Comparison of ENCODE assay signal across 8 cellular contexts in the genomic region with DNA sequence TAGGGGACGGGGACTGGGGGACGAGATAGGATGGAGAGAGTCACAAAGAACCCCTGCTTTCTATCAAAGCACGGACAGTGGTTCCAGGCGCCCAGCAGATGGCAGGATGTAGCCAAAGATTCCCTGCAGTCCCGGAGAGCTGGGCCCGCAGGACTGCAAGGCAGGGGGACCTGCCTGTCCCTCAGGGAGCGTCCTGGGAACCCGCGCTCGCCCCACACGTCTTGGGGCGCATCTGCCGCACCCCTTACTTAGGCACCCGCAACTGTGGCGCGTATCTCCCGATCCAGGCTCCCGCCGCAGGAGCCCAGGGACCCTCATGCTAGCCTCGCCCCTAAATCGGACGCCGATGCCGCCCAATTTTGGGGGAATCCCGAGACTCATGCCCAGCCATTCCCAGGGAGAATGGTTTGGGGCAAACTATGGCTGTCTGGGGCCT. TPM values are rescaled to one million over a fixed set of nuclear protein-coding genes. Genes with fewer than 3 reads are reported as not detected.
DNase-seq lines count a peak whose midpoint lies in the region; ATAC-seq, FAIRE-seq and TF ChIP-seq lines count a peak whose summit lies in the region.

No MANE protein-coding gene starts in this region.

- H3K27me3 Mint-ChIP-seq in nephron (ENCODE audit: low read depth), result peaks cover 58% of the 10 kb centered on the region

- H3K4me1 ChIP-seq in gastroesophageal sphincter (peaks cover 0 to 29% (median 0%) of the 10 kb centered on the region in 3 donors), aorta (ENCODE audit: control insufficient read depth in 1 of 2, insufficient read depth in 2 of 2, low read length in 2 of 2) (no peaks in the 10 kb centered on the region)

- H3K36me3 ChIP-seq in gastroesophageal sphincter (no peaks in the 10 kb centered on the region), aorta (ENCODE audit: control insufficient read depth in 1 of 2, insufficient read depth in 2 of 2, low read length in 1 of 2) (no peaks in the 10 kb centered on the region)

- peak overlapping the region in 2 of 4 donors; percentile 54 to 73 for H3K27ac ChIP-seq in gastroesophageal sphincter
- H3K27ac ChIP-seq in aorta (ENCODE audit: low read depth in 1 of 2, low read length in 2 of 2), result no peak overlapping the region

- intact Hi-C loops in aorta (cut with DNase I), result loop anchor here in 1 of 2 donors (2.0 kb wide), 1 partner anchor 98 kb away; no protein-coding TSS in a partner anchor

- H3K27me3 ChIP-seq in gastroesophageal sphincter (no peaks in the 10 kb centered on the region), aorta (ENCODE audit: control insufficient read depth in 1 of 2, insufficient read depth in 2 of 2, low read length in 1 of 2) (no peaks in the 10 kb centered on the region)

- DNase-seq in CD1c-positive myeloid dendritic cell (ENCODE audit: extremely low spot score), result peak; percentile 70
- DNase-seq in GM19239 (ENCODE audit: insufficient read length, low spot score), result peak; percentile 39
- peak; percentile 4 for DNase-seq in NCI-H2107 (lab: John Stamatoyannopoulos, UW)
- DNase-seq in activated T-cell treated with anti-CD3 and anti-CD28 coated beads, Interleukin-2, amount 50 U/mL, for 48 hours, result peak; percentile 39 to 46
- DNase-seq in aorta, result peak; percentile 87

- TF ChIP-seq EP300 in gastroesophageal sphincter (IDR thresholded peaks at IDR 0.05), result no peak

- H3K9me3 ChIP-seq in gastroesophageal sphincter, result no peaks in the 10 kb centered on the region
- H3K9me3 ChIP-seq in aorta (ENCODE audit: control insufficient read depth, low read length), result no peaks in the 10 kb centered on the region

- TF ChIP-seq CTCF in gastroesophageal sphincter (IDR thresholded peaks at IDR 0.05) (peak; percentile 38 to 85 (median 62)), nephron (IDR thresholded peaks at IDR 0.05; ENCODE audit: unreplicated experiment in 3 of 3) (peak; percentile 76 to 78 (median 77))

- no peaks in the 10 kb centered on the region for H3K9me3 Mint-ChIP-seq in nephron

- no peak for TF ChIP-seq POLR2A in gastroesophageal sphincter (IDR thresholded peaks at IDR 0.05)

- no peaks in the 10 kb centered on the region for H3K36me3 Mint-ChIP-seq in nephron (ENCODE audit: low read depth)

- H3K4me1 Mint-ChIP-seq in nephron, result peaks cover 8% of the 10 kb centered on the region

- ATAC-seq in gastroesophageal sphincter (peak; percentile 78), aorta (ENCODE audit: low FRiP score) (peak; percentile 81), GM19463 (IDR thresholded peaks at IDR 0.05; ENCODE audit: unreplicated experiment) (no peak)

- H3K4me3 ChIP-seq in gastroesophageal sphincter, result peak overlapping the region; percentile 46 to 69
- H3K4me3 ChIP-seq in aorta (ENCODE audit: low read length in 2 of 2), result peak overlapping the region; percentile 39 to 40

- WGBS in gastroesophageal sphincter (ENCODE audit: low coverage in 1 of 2), 2 donors, result 0% methylated on average over 5 of the region's 25 CpGs; no CpG with 5 or more reads in 1 of the 2 donors
- WGBS in aorta, 2 donors, result 1% methylated on average over 25 of the region's 25 CpGs

- no peak for FAIRE-seq in GM19239 (lab: Jason Lieb, UNC)

- peak overlapping the region; percentile 87 to 97 (median 95) for H3K4me3 Mint-ChIP-seq in nephron

- H3K27ac Mint-ChIP-seq in nephron, result no peak overlapping the region

RNA-seq across cellular contexts. Expression of gene STK32B, which starts 0.7 kb away (rescaled TPM):
- total RNA-seq in gastroesophageal sphincter (1 to 10 TPM; 1.9 to 5.3 (median 2.4) TPM), aorta (1 to 10 TPM; 2.2 to 4.1 TPM)
- 1 to 10 TPM in 1 of 2 donors, under 1 TPM in 1; 0.63 to 1.5 TPM for polyA plus RNA-seq in aorta

RNA-seq across cellular contexts. Expression of gene CYTL1, which starts 31.3 kb away (rescaled TPM):
- total RNA-seq in gastroesophageal sphincter (1 to 10 TPM; 1.4 to 5.0 (median 2.3) TPM), aorta (10 to 100 TPM in 1 of 2 donors, 1 to 10 TPM in 1; 4.3 to 15.2 TPM)
- 10 to 100 TPM; 29.9 to 73.5 TPM for polyA plus RNA-seq in aorta

Comparison
In these comparisons a context has a peak if more than half of its experiments do, and no peak if none do; other contexts are left out.
1. DNase-seq: peak in every context shown above with its lines; median percentile 87 in aorta; 70 in CD1c-positive myeloid dendritic cell; 42 in activated T-cell treated with anti-CD3 and anti-CD28 coated beads, Interleukin-2, amount 50 U/mL, for 48 hours; 39 in GM19239; 4 in NCI-H2107.